ENCODE assay signal across 1 cellular context in the genomic region with DNA sequence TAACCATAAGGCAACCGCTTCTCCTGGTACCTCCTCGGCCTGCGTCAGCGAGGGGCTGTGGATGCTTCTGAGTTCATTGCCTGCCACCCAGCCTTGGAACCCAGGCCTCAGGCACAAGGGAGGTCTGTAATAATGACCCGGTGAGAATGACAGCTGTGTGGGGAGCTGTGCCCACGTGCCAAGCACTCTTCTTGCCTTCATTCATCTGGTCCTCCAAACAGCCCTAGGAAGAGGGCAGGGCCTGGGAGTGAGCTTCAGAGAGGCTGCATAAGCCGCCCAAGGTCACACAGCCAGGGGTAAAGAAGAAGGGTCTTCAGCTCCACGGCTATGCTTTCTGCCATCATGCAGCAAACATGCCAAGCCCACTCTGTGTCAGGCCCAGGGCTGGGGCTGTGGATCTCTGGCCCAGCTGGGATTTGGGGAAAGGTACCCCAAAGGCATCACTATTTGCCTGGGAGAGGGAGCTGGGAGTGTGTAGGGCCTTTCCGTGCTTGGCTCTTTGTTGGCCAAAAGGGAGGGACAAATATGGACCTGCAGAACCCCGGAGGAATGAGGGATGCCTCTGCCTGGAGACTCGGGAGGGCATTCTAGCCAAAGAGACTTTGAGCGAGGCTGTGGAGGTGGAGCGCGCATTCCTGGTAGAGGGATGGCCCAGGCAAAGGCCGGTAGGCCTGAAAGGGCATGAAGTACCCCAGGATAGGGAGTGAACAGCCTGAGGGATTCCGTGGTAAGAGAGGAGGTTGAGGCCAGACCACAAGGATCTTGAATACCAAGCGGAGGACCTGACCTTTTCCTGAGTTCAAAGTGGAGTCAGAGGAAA.
TF ChIP-seq lines count a peak whose summit lies in the region.

No MANE protein-coding gene starts in this region.

TF ChIP-seq in WTC11, 78 proteins besides CTCF, POLR2A, EP300 and RAD21:
- TF ChIP-seq ZBTB21 (CRISPR knock-in tag; IDR thresholded peaks at IDR 0.05; ENCODE audit: borderline replicate concordance) (no peak), PRRX2 (CRISPR knock-in tag; IDR thresholded peaks at IDR 0.05) (no peak), SP1 (CRISPR knock-in tag; conservative IDR thresholded peaks at IDR 0.05) (no peak), OVOL2 (CRISPR knock-in tag; IDR thresholded peaks at IDR 0.05; ENCODE audit: borderline replicate concordance) (no peak), ZSCAN18 (CRISPR knock-in tag; IDR thresholded peaks at IDR 0.05) (no peak), CREM (CRISPR knock-in tag; IDR thresholded peaks at IDR 0.05) (no peak), TEAD4 (CRISPR knock-in tag; IDR thresholded peaks at IDR 0.05) (no peak), HMGA2 (CRISPR knock-in tag; IDR thresholded peaks at IDR 0.05) (no peak), GTF2I (CRISPR knock-in tag; conservative IDR thresholded peaks at IDR 0.05) (no peak), ZNF317 (CRISPR knock-in tag; IDR thresholded peaks at IDR 0.05; ENCODE audit: borderline replicate concordance, low read depth) (no peak), ZNF263 (CRISPR knock-in tag; IDR thresholded peaks at IDR 0.05; ENCODE audit: low read depth) (no peak), NR2C2 (CRISPR knock-in tag; IDR thresholded peaks at IDR 0.05) (no peak)
- TF ChIP-seq, protein P1, sequence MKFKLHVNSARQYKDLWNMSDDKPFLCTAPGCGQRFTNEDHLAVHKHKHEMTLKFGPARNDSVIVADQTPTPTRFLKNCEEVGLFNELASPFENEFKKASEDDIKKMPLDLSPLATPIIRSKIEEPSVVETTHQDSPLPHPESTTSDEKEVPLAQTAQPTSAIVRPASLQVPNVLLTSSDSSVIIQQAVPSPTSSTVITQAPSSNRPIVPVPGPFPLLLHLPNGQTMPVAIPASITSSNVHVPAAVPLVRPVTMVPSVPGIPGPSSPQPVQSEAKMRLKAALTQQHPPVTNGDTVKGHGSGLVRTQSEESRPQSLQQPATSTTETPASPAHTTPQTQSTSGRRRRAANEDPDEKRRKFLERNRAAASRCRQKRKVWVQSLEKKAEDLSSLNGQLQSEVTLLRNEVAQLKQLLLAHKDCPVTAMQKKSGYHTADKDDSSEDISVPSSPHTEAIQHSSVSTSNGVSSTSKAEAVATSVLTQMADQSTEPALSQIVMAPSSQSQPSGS (CRISPR knock-in tag; IDR thresholded peaks at IDR 0.05; ENCODE audit: borderline replicate concordance, low read depth), result no peak
- TF ChIP-seq, protein P2, sequence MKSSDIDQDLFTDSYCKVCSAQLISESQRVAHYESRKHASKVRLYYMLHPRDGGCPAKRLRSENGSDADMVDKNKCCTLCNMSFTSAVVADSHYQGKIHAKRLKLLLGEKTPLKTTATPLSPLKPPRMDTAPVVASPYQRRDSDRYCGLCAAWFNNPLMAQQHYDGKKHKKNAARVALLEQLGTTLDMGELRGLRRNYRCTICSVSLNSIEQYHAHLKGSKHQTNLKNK (CRISPR knock-in tag; IDR thresholded peaks at IDR 0.05), result no peak
- TF ChIP-seq, protein P3, sequence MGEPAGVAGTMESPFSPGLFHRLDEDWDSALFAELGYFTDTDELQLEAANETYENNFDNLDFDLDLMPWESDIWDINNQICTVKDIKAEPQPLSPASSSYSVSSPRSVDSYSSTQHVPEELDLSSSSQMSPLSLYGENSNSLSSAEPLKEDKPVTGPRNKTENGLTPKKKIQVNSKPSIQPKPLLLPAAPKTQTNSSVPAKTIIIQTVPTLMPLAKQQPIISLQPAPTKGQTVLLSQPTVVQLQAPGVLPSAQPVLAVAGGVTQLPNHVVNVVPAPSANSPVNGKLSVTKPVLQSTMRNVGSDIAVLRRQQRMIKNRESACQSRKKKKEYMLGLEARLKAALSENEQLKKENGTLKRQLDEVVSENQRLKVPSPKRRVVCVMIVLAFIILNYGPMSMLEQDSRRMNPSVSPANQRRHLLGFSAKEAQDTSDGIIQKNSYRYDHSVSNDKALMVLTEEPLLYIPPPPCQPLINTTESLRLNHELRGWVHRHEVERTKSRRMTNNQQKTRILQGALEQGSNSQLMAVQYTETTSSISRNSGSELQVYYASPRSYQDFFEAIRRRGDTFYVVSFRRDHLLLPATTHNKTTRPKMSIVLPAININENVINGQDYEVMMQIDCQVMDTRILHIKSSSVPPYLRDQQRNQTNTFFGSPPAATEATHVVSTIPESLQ (CRISPR knock-in tag; IDR thresholded peaks at IDR 0.05), result no peak
- TF ChIP-seq, protein P4, sequence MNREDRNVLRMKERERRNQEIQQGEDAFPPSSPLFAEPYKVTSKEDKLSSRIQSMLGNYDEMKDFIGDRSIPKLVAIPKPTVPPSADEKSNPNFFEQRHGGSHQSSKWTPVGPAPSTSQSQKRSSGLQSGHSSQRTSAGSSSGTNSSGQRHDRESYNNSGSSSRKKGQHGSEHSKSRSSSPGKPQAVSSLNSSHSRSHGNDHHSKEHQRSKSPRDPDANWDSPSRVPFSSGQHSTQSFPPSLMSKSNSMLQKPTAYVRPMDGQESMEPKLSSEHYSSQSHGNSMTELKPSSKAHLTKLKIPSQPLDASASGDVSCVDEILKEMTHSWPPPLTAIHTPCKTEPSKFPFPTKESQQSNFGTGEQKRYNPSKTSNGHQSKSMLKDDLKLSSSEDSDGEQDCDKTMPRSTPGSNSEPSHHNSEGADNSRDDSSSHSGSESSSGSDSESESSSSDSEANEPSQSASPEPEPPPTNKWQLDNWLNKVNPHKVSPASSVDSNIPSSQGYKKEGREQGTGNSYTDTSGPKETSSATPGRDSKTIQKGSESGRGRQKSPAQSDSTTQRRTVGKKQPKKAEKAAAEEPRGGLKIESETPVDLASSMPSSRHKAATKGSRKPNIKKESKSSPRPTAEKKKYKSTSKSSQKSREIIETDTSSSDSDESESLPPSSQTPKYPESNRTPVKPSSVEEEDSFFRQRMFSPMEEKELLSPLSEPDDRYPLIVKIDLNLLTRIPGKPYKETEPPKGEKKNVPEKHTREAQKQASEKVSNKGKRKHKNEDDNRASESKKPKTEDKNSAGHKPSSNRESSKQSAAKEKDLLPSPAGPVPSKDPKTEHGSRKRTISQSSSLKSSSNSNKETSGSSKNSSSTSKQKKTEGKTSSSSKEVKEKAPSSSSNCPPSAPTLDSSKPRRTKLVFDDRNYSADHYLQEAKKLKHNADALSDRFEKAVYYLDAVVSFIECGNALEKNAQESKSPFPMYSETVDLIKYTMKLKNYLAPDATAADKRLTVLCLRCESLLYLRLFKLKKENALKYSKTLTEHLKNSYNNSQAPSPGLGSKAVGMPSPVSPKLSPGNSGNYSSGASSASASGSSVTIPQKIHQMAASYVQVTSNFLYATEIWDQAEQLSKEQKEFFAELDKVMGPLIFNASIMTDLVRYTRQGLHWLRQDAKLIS (CRISPR knock-in tag; IDR thresholded peaks at IDR 0.05; ENCODE audit: borderline replicate concordance), result no peak
- TF ChIP-seq, protein P5, sequence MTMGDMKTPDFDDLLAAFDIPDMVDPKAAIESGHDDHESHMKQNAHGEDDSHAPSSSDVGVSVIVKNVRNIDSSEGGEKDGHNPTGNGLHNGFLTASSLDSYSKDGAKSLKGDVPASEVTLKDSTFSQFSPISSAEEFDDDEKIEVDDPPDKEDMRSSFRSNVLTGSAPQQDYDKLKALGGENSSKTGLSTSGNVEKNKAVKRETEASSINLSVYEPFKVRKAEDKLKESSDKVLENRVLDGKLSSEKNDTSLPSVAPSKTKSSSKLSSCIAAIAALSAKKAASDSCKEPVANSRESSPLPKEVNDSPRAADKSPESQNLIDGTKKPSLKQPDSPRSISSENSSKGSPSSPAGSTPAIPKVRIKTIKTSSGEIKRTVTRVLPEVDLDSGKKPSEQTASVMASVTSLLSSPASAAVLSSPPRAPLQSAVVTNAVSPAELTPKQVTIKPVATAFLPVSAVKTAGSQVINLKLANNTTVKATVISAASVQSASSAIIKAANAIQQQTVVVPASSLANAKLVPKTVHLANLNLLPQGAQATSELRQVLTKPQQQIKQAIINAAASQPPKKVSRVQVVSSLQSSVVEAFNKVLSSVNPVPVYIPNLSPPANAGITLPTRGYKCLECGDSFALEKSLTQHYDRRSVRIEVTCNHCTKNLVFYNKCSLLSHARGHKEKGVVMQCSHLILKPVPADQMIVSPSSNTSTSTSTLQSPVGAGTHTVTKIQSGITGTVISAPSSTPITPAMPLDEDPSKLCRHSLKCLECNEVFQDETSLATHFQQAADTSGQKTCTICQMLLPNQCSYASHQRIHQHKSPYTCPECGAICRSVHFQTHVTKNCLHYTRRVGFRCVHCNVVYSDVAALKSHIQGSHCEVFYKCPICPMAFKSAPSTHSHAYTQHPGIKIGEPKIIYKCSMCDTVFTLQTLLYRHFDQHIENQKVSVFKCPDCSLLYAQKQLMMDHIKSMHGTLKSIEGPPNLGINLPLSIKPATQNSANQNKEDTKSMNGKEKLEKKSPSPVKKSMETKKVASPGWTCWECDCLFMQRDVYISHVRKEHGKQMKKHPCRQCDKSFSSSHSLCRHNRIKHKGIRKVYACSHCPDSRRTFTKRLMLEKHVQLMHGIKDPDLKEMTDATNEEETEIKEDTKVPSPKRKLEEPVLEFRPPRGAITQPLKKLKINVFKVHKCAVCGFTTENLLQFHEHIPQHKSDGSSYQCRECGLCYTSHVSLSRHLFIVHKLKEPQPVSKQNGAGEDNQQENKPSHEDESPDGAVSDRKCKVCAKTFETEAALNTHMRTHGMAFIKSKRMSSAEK (CRISPR knock-in tag; IDR thresholded peaks at IDR 0.05; ENCODE audit: borderline replicate concordance), result no peak
- TF ChIP-seq, protein P6, sequence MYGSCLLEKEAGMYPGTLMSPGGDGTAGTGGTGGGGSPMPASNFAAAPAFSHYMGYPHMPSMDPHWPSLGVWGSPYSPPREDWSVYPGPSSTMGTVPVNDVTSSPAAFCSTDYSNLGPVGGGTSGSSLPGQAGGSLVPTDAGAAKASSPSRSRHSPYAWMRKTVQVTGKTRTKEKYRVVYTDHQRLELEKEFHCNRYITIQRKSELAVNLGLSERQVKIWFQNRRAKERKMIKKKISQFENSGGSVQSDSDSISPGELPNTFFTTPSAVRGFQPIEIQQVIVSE (CRISPR knock-in tag; IDR thresholded peaks at IDR 0.05; ENCODE audit: borderline replicate concordance), result no peak
